ENCODE assay signal across 12 cellular contexts in the genomic region with DNA sequence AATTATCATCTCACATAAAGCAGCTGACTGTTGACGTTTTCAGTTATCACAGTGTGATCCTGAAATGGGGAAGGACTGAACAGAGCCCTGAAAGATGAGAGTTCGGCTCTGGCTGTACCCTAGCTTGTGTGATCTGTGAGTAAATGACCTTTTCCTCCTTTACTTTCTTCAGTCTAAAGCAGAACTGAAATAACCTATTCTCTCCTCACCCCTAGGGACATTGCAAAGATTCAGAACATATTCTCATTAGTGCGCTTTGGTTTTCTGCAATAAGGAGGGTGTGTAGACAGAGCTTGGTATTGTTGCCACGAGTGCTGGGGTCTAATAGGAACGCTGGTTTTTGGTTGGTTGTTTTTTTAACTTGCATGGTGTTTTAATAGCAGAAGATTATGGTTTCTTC. TPM values are rescaled to one million over a fixed set of nuclear protein-coding genes. Genes with fewer than 3 reads are reported as not detected.
DNase-seq lines count a peak whose midpoint lies in the region; ATAC-seq and TF ChIP-seq lines count a peak whose summit lies in the region.
"Had no signal": no experiment of that assay in that cellular context is flagged by ENCODE, and none has a peak within 500 bp of the region (broad histone marks: within the 10 kb centered on the region; RNA-seq: fewer than 3 reads in every experiment).

No MANE protein-coding gene starts in this region.

- no peaks in the 10 kb centered on the region for H3K9me3 Mint-ChIP-seq in stimulated activated naive CD8-positive, alpha-beta T cell treated with anti-CD3 and anti-CD28 coated beads, Interleukin-15, Interleukin-2, amounts not matched to agents 100 ng/mL and 50 ng/mL, for 24 hours
- no peaks in the 10 kb centered on the region for H3K9me3 Mint-ChIP-seq in stimulated activated naive CD8-positive, alpha-beta T cell treated with anti-CD3 and anti-CD28 coated beads, Interleukin-15, amount 100 ng/mL, for 72 hours
- H3K9me3 Mint-ChIP-seq: type B pancreatic cell had no signal

- H3K27ac Mint-ChIP-seq in stimulated activated naive CD8-positive, alpha-beta T cell treated with anti-CD3 and anti-CD28 coated beads, Interleukin-15, Interleukin-2, amounts not matched to agents 100 ng/mL and 50 ng/mL, for 24 hours = peak overlapping the region; percentile 46
- H3K27ac Mint-ChIP-seq in stimulated activated naive CD8-positive, alpha-beta T cell treated with anti-CD3 and anti-CD28 coated beads, Interleukin-15, amount 100 ng/mL, for 72 hours = peak overlapping the region in 1 of 2 donors; percentile 65

- peaks cover 57% of the 10 kb centered on the region for H3K4me1 Mint-ChIP-seq in stimulated activated naive CD8-positive, alpha-beta T cell treated with anti-CD3 and anti-CD28 coated beads, Interleukin-15, Interleukin-2, amounts not matched to agents 100 ng/mL and 50 ng/mL, for 24 hours (ENCODE audit: low read depth)
- peaks cover 47% of the 10 kb centered on the region for H3K4me1 Mint-ChIP-seq in stimulated activated naive CD8-positive, alpha-beta T cell treated with anti-CD3 and anti-CD28 coated beads, Interleukin-15, amount 100 ng/mL, for 72 hours

- 72 to 73% methylated on average over 5 of the region's 5 CpGs for WGBS in GM23248 (ENCODE audit: low coverage in 1 of 2, low lambda C conversion rate in 2 of 2, missing lambda C conversion rate in 2 of 2), 2 experiments

- H3K4me1 ChIP-seq in GM23248 (ENCODE audit: insufficient read depth) (no peaks in the 10 kb centered on the region), PC-3 (ENCODE audit: insufficient read depth, low read length) (no peaks in the 10 kb centered on the region)

- intact Hi-C loops in posterior vena cava (cut with DNase I) (no loop called here), PC-3 (cut with micrococcal nuclease) (no loop called here)

- peaks cover 22% of the 10 kb centered on the region for H3K36me3 Mint-ChIP-seq in stimulated activated naive CD8-positive, alpha-beta T cell treated with anti-CD3 and anti-CD28 coated beads, Interleukin-15, Interleukin-2, amounts not matched to agents 100 ng/mL and 50 ng/mL, for 24 hours (ENCODE audit: low read depth)

- H3K27ac ChIP-seq in GM23248 = no peak overlapping the region
- no peak overlapping the region for H3K27ac ChIP-seq in PC-3 (ENCODE audit: low read length)

- in situ Hi-C loops in GM23248 (cut with MboI) = no loop called here

- POLR2A ChIA-PET in PC-3 (lab: Charles Lee; ENCODE audit: unreplicated experiment) = no interaction called here

- ATAC-seq in stimulated activated naive CD8-positive, alpha-beta T cell treated with anti-CD3 and anti-CD28 coated beads, Interleukin-15, amount 100 ng/mL, for 72 hours = no peak
- ATAC-seq in GM21576 (IDR thresholded peaks at IDR 0.05; ENCODE audit: unreplicated experiment) (peak; percentile 72), HG03378 (IDR thresholded peaks at IDR 0.05; ENCODE audit: unreplicated experiment) (peak; percentile 73), PC-3 (no peak)

- H4K20me1 ChIP-seq in GM23248 (ENCODE audit: insufficient read depth) (no peaks in the 10 kb centered on the region; the same call in 1 of the 2 replicates), PC-3 (ENCODE audit: low read length) (no peaks in the 10 kb centered on the region)

- H2AFZ ChIP-seq in GM23248 (no peak overlapping the region), PC-3 (ENCODE audit: low read length) (no peak overlapping the region)

- no peak for DNase-seq in stimulated activated naive CD8-positive, alpha-beta T cell treated with anti-CD3 and anti-CD28 coated beads, Interleukin-15, amount 100 ng/mL, for 72 hours
- DNase-seq in posterior vena cava (ENCODE audit: low spot score) (no peak), GM23248 (no peak), PC-3 (no peak), MG63 (no peak)
- DNase-seq: dermis blood vessel endothelial cell, Kasumi-1, kidney had no signal

- no peak for TF ChIP-seq CTCF in PC-3 (conservative IDR thresholded peaks at IDR 0.05; ENCODE audit: low read depth, low read length)

- H3K4me2 ChIP-seq in GM23248 (ENCODE audit: unreplicated experiment) = no peak overlapping the region
- H3K4me2 ChIP-seq in PC-3 (ENCODE audit: low read length) = no peak overlapping the region

- H3F3A ChIP-seq in GM23248 (ENCODE audit: insufficient read depth) (no peaks in the 10 kb centered on the region), PC-3 (ENCODE audit: low read length, unreplicated experiment) (no peaks in the 10 kb centered on the region)

- CTCF ChIA-PET in PC-3 (lab: Charles Lee) = no interaction called here

- H3K4me3 ChIP-seq in GM23248 (no peak overlapping the region), PC-3 (ENCODE audit: low read length) (no peak overlapping the region), MG63 (no peak overlapping the region)

- H3K9me2 ChIP-seq in GM23248 (ENCODE audit: insufficient read depth) (no peaks in the 10 kb centered on the region), PC-3 (replicated peaks; ENCODE audit: low read length) (no peaks in the 10 kb centered on the region)

- H3K36me3 ChIP-seq in GM23248 (ENCODE audit: low read depth) (no peaks in the 10 kb centered on the region), PC-3 (ENCODE audit: low read depth, low read length) (no peaks in the 10 kb centered on the region), MG63 (no peaks in the 10 kb centered on the region)

- BruUV-seq in PC-3 (replicated peaks; lab: Mats Ljungman, UMichigan) = no TSS peak

- H3K27me3 Mint-ChIP-seq in stimulated activated naive CD8-positive, alpha-beta T cell treated with anti-CD3 and anti-CD28 coated beads, Interleukin-15, Interleukin-2, amounts not matched to agents 100 ng/mL and 50 ng/mL, for 24 hours = no peaks in the 10 kb centered on the region
- no peaks in the 10 kb centered on the region for H3K27me3 Mint-ChIP-seq in stimulated activated naive CD8-positive, alpha-beta T cell treated with anti-CD3 and anti-CD28 coated beads, Interleukin-15, amount 100 ng/mL, for 72 hours
- H3K27me3 Mint-ChIP-seq: type B pancreatic cell had no signal

- H3K79me2 ChIP-seq in GM23248 (ENCODE audit: insufficient read depth) (peaks cover 42% of the 10 kb centered on the region; the same call in 1 of the 2 replicates), PC-3 (ENCODE audit: low read length) (0 out of 2 replicates have a peak, but pooled peaks cover 7% of the 10 kb centered on the region)

- H3K9me3 ChIP-seq in GM23248 (ENCODE audit: low read depth) (no peaks in the 10 kb centered on the region), PC-3 (ENCODE audit: low read length) (no peaks in the 10 kb centered on the region), MG63 (no peaks in the 10 kb centered on the region)

- H3K9ac ChIP-seq in GM23248 (no peak overlapping the region), PC-3 (ENCODE audit: low read length) (no peak overlapping the region)

- H3K27me3 ChIP-seq in GM23248 (replicated peaks; ENCODE audit: insufficient read depth) (no peaks in the 10 kb centered on the region), PC-3 (ENCODE audit: low read length) (no peaks in the 10 kb centered on the region), MG63 (no peaks in the 10 kb centered on the region)

- no peak overlapping the region for H3K4me3 Mint-ChIP-seq in stimulated activated naive CD8-positive, alpha-beta T cell treated with anti-CD3 and anti-CD28 coated beads, Interleukin-15, Interleukin-2, amounts not matched to agents 100 ng/mL and 50 ng/mL, for 24 hours
- H3K4me3 Mint-ChIP-seq in stimulated activated naive CD8-positive, alpha-beta T cell treated with anti-CD3 and anti-CD28 coated beads, Interleukin-15, amount 100 ng/mL, for 72 hours = no peak overlapping the region
- H3K4me3 Mint-ChIP-seq: type B pancreatic cell had no signal

RNA-seq across cellular contexts. Expression of gene FARS2, which starts 16.7 kb away (rescaled TPM):
- total RNA-seq in posterior vena cava (10 to 100 TPM; 13.3 to 13.6 TPM), PC-3 (2014; rRNA removed) (18.4 and 23.0 TPM in 2 replicates)
- total RNA-seq in GM23248 (2014; rRNA removed; shearing (Covaris generic)) = 10.2 and 16.5 TPM in 2 replicates
- 14.7 and 15.1 TPM in 2 replicates for polyA plus RNA-seq in GM23248 (2016; fragmentation: Nextera tagmentation; extraction: Ambion mirVana)
- total RNA-seq in MG63 (2014; rRNA removed; shearing (Covaris generic); ENCODE audit: low replicate concordance) = 7.9 and 17.3 TPM in 2 replicates

RNA-seq across cellular contexts. Expression of gene LYRM4, which starts 17.3 kb away (rescaled TPM):
- total RNA-seq in posterior vena cava (10 to 100 TPM; 16.3 to 23.9 TPM), PC-3 (2014; rRNA removed) (18.6 and 27.7 TPM in 2 replicates)
- 18.7 and 28.0 TPM in 2 replicates for total RNA-seq in GM23248 (2014; rRNA removed; shearing (Covaris generic))
- polyA plus RNA-seq in GM23248 (2016; fragmentation: Nextera tagmentation; extraction: Ambion mirVana) = 27.1 and 30.3 TPM in 2 replicates
- 8.9 and 35.0 TPM in 2 replicates for total RNA-seq in MG63 (2014; rRNA removed; shearing (Covaris generic); ENCODE audit: low replicate concordance)

Comparison
In these comparisons a context has a peak if more than half of its experiments do, and no peak if none do; other contexts are left out.
1. ATAC-seq: peak in GM21576 (single experiment) and HG03378 (single experiment); none in stimulated activated naive CD8-positive, alpha-beta T cell treated with anti-CD3 and anti-CD28 coated beads, Interleukin-15, amount 100 ng/mL, for 72 hours (single experiment) and PC-3 (single experiment).